9 cellular contexts compared by ENCODE assay signal in the genomic region with DNA sequence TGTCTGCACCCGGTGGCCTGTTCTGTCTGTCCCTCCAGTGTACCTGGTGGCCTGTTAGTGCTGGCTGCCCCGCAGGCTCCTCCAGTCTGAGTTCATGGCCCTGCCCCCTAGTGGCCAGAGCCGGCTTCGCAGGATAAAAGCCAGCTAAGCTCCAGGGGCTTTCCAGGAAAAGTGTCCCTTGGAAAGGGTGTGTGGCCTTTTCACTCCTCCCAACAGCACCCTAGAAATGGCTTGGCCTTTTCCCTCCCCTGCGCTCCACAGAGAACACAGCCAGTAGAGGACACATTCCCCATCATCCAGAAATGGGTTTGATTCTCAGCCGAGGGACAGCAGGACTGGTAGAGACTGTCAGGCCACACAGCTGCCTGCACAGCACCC. TPM values are rescaled to one million over a fixed set of nuclear protein-coding genes. Genes with fewer than 3 reads are reported as not detected.
DNase-seq lines count a peak whose midpoint lies in the region; ATAC-seq and TF ChIP-seq lines count a peak whose summit lies in the region.
"Not testable (repeated sequence)": the region's sequence is repeated elsewhere in the genome, so short reads cannot be mapped to it uniquely, and the experiment has no call there.
"Had no signal": no experiment of that assay in that cellular context is flagged by ENCODE, and none has a peak within 500 bp of the region (broad histone marks: within the 10 kb centered on the region; RNA-seq: fewer than 3 reads in every experiment).

No MANE protein-coding gene starts in this region.

- not testable (repeated sequence) for H3K36me3 Mint-ChIP-seq in Calu3 (ENCODE audit: insufficient read depth, unreplicated experiment); central memory CD8-positive, alpha-beta T cell (ENCODE audit: insufficient read depth)

- intact Hi-C loops in Calu3 (cut with micrococcal nuclease; ENCODE audit: unreplicated experiment) = not testable (repeated sequence)

- not testable (repeated sequence) for H3K4me2 ChIP-seq in hepatocyte

- TF ChIP-seq CTCF in Calu3 (IDR thresholded peaks at IDR 0.05; ENCODE audit: unreplicated experiment) = peak; percentile 63
- TF ChIP-seq CTCF in hepatocyte (IDR thresholded peaks at IDR 0.05; ENCODE audit: poor library complexity) = peak; percentile 49
- peak; percentile 31 for TF ChIP-seq CTCF in retinal pigment epithelial cell (conservative IDR thresholded peaks at IDR 0.05; ENCODE audit: low read depth, low read length)

- not testable (repeated sequence) for H2AFZ ChIP-seq in hepatocyte

- H4K20me1 ChIP-seq in hepatocyte (ENCODE audit: insufficient read depth, poor library complexity, severe bottlenecking) = not testable (repeated sequence)

- ATAC-seq in HG02588 (IDR thresholded peaks at IDR 0.05; ENCODE audit: unreplicated experiment) = peak; percentile 71
- peak; percentile 86 for ATAC-seq in central memory CD8-positive, alpha-beta T cell (replicated peaks; ENCODE audit: extremely low read depth, poor library complexity, severe bottlenecking)

- 19% methylated on average over 6 of the region's 6 CpGs for WGBS in hepatocyte (ENCODE audit: low lambda C conversion rate, missing lambda C conversion rate)

- not testable (repeated sequence) for H3K4me3 ChIP-seq in hepatocyte; retinal pigment epithelial cell (ENCODE audit: low read length)

- not testable (repeated sequence) for H3K27me3 ChIP-seq in hepatocyte

- H3K79me2 ChIP-seq in hepatocyte = not testable (repeated sequence)

- not testable (repeated sequence) for H3K9me3 Mint-ChIP-seq in Calu3 (ENCODE audit: low read depth, unreplicated experiment); central memory CD8-positive, alpha-beta T cell

- not testable (repeated sequence) for H3K4me1 Mint-ChIP-seq in Calu3 (ENCODE audit: low read depth, unreplicated experiment); central memory CD8-positive, alpha-beta T cell

- H3K27ac ChIP-seq in hepatocyte = not testable (repeated sequence)

- BruUV-seq in Calu3 (replicated peaks; lab: Mats Ljungman, UMichigan) = not testable (repeated sequence)

- H3K4me3 Mint-ChIP-seq in Calu3 (ENCODE audit: low read depth, unreplicated experiment); central memory CD8-positive, alpha-beta T cell: not testable (repeated sequence)

- H3K9me2 ChIP-seq in hepatocyte (replicated peaks; ENCODE audit: insufficient read depth) = not testable (repeated sequence)

- H3K9me3 ChIP-seq in hepatocyte (ENCODE audit: low read depth) = not testable (repeated sequence)

- H3K27ac Mint-ChIP-seq in Calu3 (ENCODE audit: unreplicated experiment); central memory CD8-positive, alpha-beta T cell (ENCODE audit: low read depth): not testable (repeated sequence)

- CTCF ChIA-PET in Calu3 (lab: Charles Lee) = interaction anchor here (1.3 kb wide), 1 partner anchor 1235 kb away, joined by 12 read pairs; no protein-coding TSS in a partner anchor

- not testable (repeated sequence) for H3K4me1 ChIP-seq in hepatocyte (ENCODE audit: insufficient read depth)

- peaks cover 27% of the 10 kb centered on the region for H3K27me3 Mint-ChIP-seq in Calu3 (ENCODE audit: unreplicated experiment)
- peaks cover 21% of the 10 kb centered on the region for H3K27me3 Mint-ChIP-seq in central memory CD8-positive, alpha-beta T cell

- H3K36me3 ChIP-seq in hepatocyte (replicated peaks; ENCODE audit: insufficient read depth, low read depth) = not testable (repeated sequence)

- peak; percentile 83 for DNase-seq in Calu3
- DNase-seq in T-helper 2 cell = peak in 4 of 5 experiments; percentile 23 to 53 (median 44)
- peak; percentile 71 for DNase-seq in activated T-cell treated with anti-CD3 and anti-CD28 coated beads, Interleukin-2, amount 50 U/mL, for 1 hour
- DNase-seq in central memory CD8-positive, alpha-beta T cell (ENCODE audit: low spot score in 2 of 2) = peak; percentile 35 to 47
- DNase-seq in hepatocyte (ENCODE audit: low spot score); retinal pigment epithelial cell (ENCODE audit: low read depth): not testable (repeated sequence)
- peak; percentile 18 to 44 for DNase-seq in stimulated activated CD8-positive, alpha-beta memory T cell treated with anti-CD3 and anti-CD28 coated beads, Interleukin-7, amount 100 ng/mL, for 4 hours (ENCODE audit: low read depth in 2 of 2)

RNA-seq across cellular contexts. Expression of gene GOLGA6D, which starts 16.7 kb away (rescaled TPM):
- total RNA-seq in Calu3 (2022) (0.27 TPM in 1 of 2 replicates, not detected in the other), hepatocyte (0.76 TPM in 1 of 2 replicates, not detected in the other)
- not detected in 2 replicates for polyA plus RNA-seq in hepatocyte
- total RNA-seq: dermis microvascular lymphatic vessel endothelial cell had no signal

RNA-seq across cellular contexts. Expression of gene COMMD4, which starts 36.6 kb away (rescaled TPM):
- 109 TPM in 2 replicates for total RNA-seq in Calu3 (2022)
- 46.0 and 70.3 TPM in 2 replicates for total RNA-seq in hepatocyte
- 99.2 and 105 TPM in 2 replicates for polyA plus RNA-seq in hepatocyte

RNA-seq across cellular contexts. Expression of gene GOLGA6C, which starts 41.2 kb away (rescaled TPM):
- total RNA-seq in Calu3 (2022) (not detected in 2 replicates), hepatocyte (not detected in 2 replicates)
- not detected in 2 replicates for polyA plus RNA-seq in hepatocyte
- total RNA-seq: dermis microvascular lymphatic vessel endothelial cell had no signal

RNA-seq across cellular contexts. Expression of gene NEIL1, which starts 47.5 kb away (rescaled TPM):
- total RNA-seq in Calu3 (2022) (11.8 and 13.2 TPM in 2 replicates), hepatocyte (21.1 and 27.6 TPM in 2 replicates)
- 25.4 and 56.5 TPM in 2 replicates for polyA plus RNA-seq in hepatocyte
